ENCODE assay signal across 30 cellular contexts in the genomic region with DNA sequence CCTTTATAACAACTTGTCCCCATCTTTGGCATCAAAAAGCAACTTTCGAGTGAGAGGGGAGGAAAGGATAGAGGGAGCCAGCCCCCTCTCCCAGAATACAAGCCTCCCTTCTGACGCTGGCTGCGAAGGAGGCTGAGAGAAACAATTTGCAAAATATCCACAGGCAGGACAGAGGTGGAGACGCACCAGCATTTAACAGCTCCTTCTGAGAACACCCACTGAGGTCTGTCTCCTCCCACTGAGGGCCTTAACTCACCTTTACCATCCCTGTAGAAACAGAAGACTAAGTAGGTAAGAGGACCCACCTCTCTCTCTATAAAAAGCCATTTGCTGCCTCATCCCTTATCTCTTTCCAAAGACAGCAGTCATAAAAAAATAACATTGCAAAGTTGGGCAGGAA.
"Had no signal": no experiment of that assay in that cellular context is flagged by ENCODE, and none has a peak within 500 bp of the region (broad histone marks: within the 10 kb centered on the region; RNA-seq: fewer than 3 reads in every experiment).

No MANE protein-coding gene starts in this region.

- H3K9ac ChIP-seq: KMS-11, SK-N-SH had no signal

- H3K9me3 ChIP-seq: ascending aorta, Peyer's patch, SJSA1, SK-N-SH had no signal

- DNase-seq: activated B cell treated with CpG ODN at 0.5 μM for 24 hours; activated CD4-positive, alpha-beta T cell treated with anti-CD3 and anti-CD28 coated beads for 1 hour; activated CD4-positive, alpha-beta T cell treated with anti-CD3 and anti-CD28 coated beads for 48 hours; activated CD8-positive, alpha-beta T cell treated with anti-CD3 and anti-CD28 coated beads for 36 hours; activated gamma-delta T cell; activated naive CD4-positive, alpha-beta T cell treated with Interleukin-2 at 50 U/mL for 16 hours; activated naive CD8-positive, alpha-beta T cell treated with anti-CD3 and anti-CD28 coated beads, Interleukin-2, amount 10 ng/mL, durations not matched to agents 7 days and 5 days; activated T-cell treated with anti-CD3 and anti-CD28 coated beads, Interleukin-2, amount 50 U/mL, for 24 hours; MM.1S; MV-4-11; NCI-H1092; NCI-H1436 treated with DMSO at 0.1 percent for 48 hours; NCI-H1694 treated with DMSO at 0.1 percent for 48 hours; NCI-H2029; NCI-H345; NCI-H524 treated with DMSO at 0.1 percent for 48 hours; PC-3; Peyer's patch; RPMI8226; SHP77 treated with DMSO at 0.1 percent for 48 hours; SK-N-SH had no signal

- H3K4me3 ChIP-seq: ascending aorta, cardiac muscle cell, Peyer's patch, SJSA1 had no signal

- H3K4me3 Mint-ChIP-seq: activated B cell treated with CpG ODN at 0.5 μM for 24 hours; activated CD8-positive, alpha-beta T cell treated with anti-CD3 and anti-CD28 coated beads for 36 hours; activated naive CD4-positive, alpha-beta T cell treated with anti-CD3 and anti-CD28 coated beads, Interleukin-2, amount 50 U/mL, for 24 hours; activated naive CD8-positive, alpha-beta T cell treated with anti-CD3 and anti-CD28 coated beads, Interleukin-2, amount 10 ng/mL, durations not matched to agents 7 days and 5 days; activated T-cell treated with anti-CD3 and anti-CD28 coated beads, Interleukin-2, amount 50 U/mL, for 24 hours; T-helper 1 cell treated with Interleukin-12 subunit alpha and Interleukin-12 subunit beta and Interleukin-4 antibody, amounts not matched to agents 30 μg/mL and 1 μg/mL, for 36 hours; T-helper 2 cell treated with Interferon-gamma antibody and Interleukin-4, amounts not matched to agents 5 μg/mL and 100 μg/mL, for 36 hours had no signal

- H3K9me3 Mint-ChIP-seq: activated B cell treated with CpG ODN at 0.5 μM for 24 hours; activated CD8-positive, alpha-beta T cell treated with anti-CD3 and anti-CD28 coated beads for 36 hours; activated naive CD4-positive, alpha-beta T cell treated with anti-CD3 and anti-CD28 coated beads, Interleukin-2, amount 50 U/mL, for 24 hours; activated naive CD8-positive, alpha-beta T cell treated with anti-CD3 and anti-CD28 coated beads, Interleukin-2, amount 10 ng/mL, durations not matched to agents 7 days and 5 days; activated T-cell treated with anti-CD3 and anti-CD28 coated beads, Interleukin-2, amount 50 U/mL, for 24 hours; activated T-helper 2 cell treated with anti-CD3 and anti-CD28 coated beads, Interferon-gamma antibody, Interleukin-2, Interleukin-4, amounts not matched to agents 10 μg/mL and 5 μg/mL and 100 μg/mL, durations not matched to agents 14 hours and 24 hours and 36 hours; T-helper 1 cell treated with Interleukin-12 subunit alpha and Interleukin-12 subunit beta and Interleukin-4 antibody, amounts not matched to agents 30 μg/mL and 1 μg/mL, for 36 hours; T-helper 2 cell treated with Interferon-gamma antibody and Interleukin-4, amounts not matched to agents 5 μg/mL and 100 μg/mL, for 36 hours had no signal

- ATAC-seq: activated CD8-positive, alpha-beta T cell treated with anti-CD3 and anti-CD28 coated beads for 36 hours; PC-3 had no signal

- H3K36me3 ChIP-seq: ascending aorta, cardiac muscle cell, Peyer's patch, SJSA1 had no signal

- H3K27ac Mint-ChIP-seq: activated B cell treated with CpG ODN at 0.5 μM for 24 hours; activated CD8-positive, alpha-beta T cell treated with anti-CD3 and anti-CD28 coated beads for 36 hours; activated naive CD4-positive, alpha-beta T cell treated with anti-CD3 and anti-CD28 coated beads, Interleukin-2, amount 50 U/mL, for 24 hours; activated naive CD8-positive, alpha-beta T cell treated with anti-CD3 and anti-CD28 coated beads, Interleukin-2, amount 10 ng/mL, durations not matched to agents 7 days and 5 days; activated T-cell treated with anti-CD3 and anti-CD28 coated beads, Interleukin-2, amount 50 U/mL, for 24 hours; activated T-helper 2 cell treated with anti-CD3 and anti-CD28 coated beads, Interferon-gamma antibody, Interleukin-2, Interleukin-4, amounts not matched to agents 10 μg/mL and 5 μg/mL and 100 μg/mL, durations not matched to agents 14 hours and 24 hours and 36 hours; T-helper 1 cell treated with Interleukin-12 subunit alpha and Interleukin-12 subunit beta and Interleukin-4 antibody, amounts not matched to agents 30 μg/mL and 1 μg/mL, for 36 hours; T-helper 2 cell treated with Interferon-gamma antibody and Interleukin-4, amounts not matched to agents 5 μg/mL and 100 μg/mL, for 36 hours had no signal

- H3K27me3 ChIP-seq: ascending aorta, Peyer's patch had no signal

- H3K27ac ChIP-seq: ascending aorta, cardiac muscle cell, KMS-11, Peyer's patch, SJSA1 had no signal

- H3K4me2 ChIP-seq: KMS-11, SK-N-SH had no signal

- FAIRE-seq: TTC549 had no signal

- H3K36me3 Mint-ChIP-seq: activated naive CD4-positive, alpha-beta T cell treated with anti-CD3 and anti-CD28 coated beads, Interleukin-2, amount 50 U/mL, for 24 hours; activated naive CD8-positive, alpha-beta T cell treated with anti-CD3 and anti-CD28 coated beads, Interleukin-2, amount 10 ng/mL, durations not matched to agents 7 days and 5 days had no signal

- H3K4me1 Mint-ChIP-seq: activated naive CD4-positive, alpha-beta T cell treated with anti-CD3 and anti-CD28 coated beads, Interleukin-2, amount 50 U/mL, for 24 hours; activated naive CD8-positive, alpha-beta T cell treated with anti-CD3 and anti-CD28 coated beads, Interleukin-2, amount 10 ng/mL, durations not matched to agents 7 days and 5 days had no signal
